15 cellular contexts compared by ENCODE assay signal in the genomic region with DNA sequence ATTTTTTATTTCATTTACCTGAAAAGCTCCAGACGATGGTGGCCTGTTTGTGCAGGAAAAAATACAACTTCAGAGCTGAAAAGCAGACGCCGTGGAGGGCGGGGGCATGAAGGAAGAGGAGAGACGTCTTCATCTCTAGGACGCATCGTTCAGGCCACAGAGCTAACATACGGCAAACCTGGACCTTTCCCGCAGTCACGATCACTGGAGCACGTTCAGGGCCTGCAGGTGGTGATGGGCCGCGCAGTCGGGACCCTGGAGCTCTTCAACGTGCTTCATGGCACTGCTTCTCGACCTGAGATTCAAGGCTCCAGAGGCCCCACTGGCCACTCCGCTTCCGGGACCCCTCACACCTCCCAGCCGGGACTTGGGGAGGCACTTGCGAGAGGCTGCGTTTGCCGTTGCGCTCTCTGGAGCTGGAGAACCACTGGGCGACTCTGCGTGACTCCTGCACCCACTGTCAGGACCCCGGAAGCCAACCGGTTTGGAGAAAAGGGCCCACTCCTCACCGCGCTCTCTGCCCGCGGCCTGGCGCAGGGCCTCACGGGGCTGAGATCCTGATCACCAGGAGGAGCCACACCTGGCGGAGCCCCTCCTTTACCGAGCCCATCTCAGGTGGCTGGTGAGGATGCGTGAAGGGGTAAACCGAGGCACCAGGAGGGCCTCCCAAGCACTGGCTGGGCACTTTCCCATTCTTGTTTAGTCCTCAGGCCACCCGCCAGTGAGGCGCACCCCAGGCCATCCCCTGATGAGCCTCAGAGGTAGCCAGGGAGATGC.
DNase-seq lines count a peak whose midpoint lies in the region; ATAC-seq, FAIRE-seq and TF ChIP-seq lines count a peak whose summit lies in the region.
"Had no signal": no experiment of that assay in that cellular context is flagged by ENCODE, and none has a peak within 500 bp of the region (broad histone marks: within the 10 kb centered on the region; RNA-seq: fewer than 3 reads in every experiment).

No MANE protein-coding gene starts in this region.

- peaks cover 77% of the 10 kb centered on the region for H3K4me1 ChIP-seq in HepG2 (ENCODE audit: insufficient read depth, low read length)

- H2AFZ ChIP-seq in HepG2 (ENCODE audit: low read length): no peak overlapping the region

- H3K79me2 ChIP-seq in HepG2 (ENCODE audit: insufficient read depth, low read length): no peaks in the 10 kb centered on the region

- ATAC-seq in HepG2: no peak
- no peak for ATAC-seq in activated CD8-positive, alpha-beta T cell treated with anti-CD3 and anti-CD28 coated beads for 36 hours
- ATAC-seq in GM21825 (IDR thresholded peaks at IDR 0.05; ENCODE audit: unreplicated experiment): no peak
- no peak for ATAC-seq in HG03520 (IDR thresholded peaks at IDR 0.05; ENCODE audit: unreplicated experiment)
- ATAC-seq: HCT116 had no signal

- H3K4me3 Mint-ChIP-seq in brain (no peak overlapping the region), nephron progenitor cell (no peak overlapping the region), progenitor cell of endocrine pancreas (ENCODE audit: low read depth) (no peak overlapping the region)
- no peak overlapping the region for H3K4me3 Mint-ChIP-seq in activated CD8-positive, alpha-beta T cell treated with anti-CD3 and anti-CD28 coated beads for 36 hours
- H3K4me3 Mint-ChIP-seq: CD4-positive, alpha-beta T cell had no signal

- BruUV-seq in HepG2 (replicated peaks; lab: Mats Ljungman, UMichigan): no TSS peak

- no peaks in the 10 kb centered on the region for H3K36me3 ChIP-seq in HepG2 (replicated peaks in 1 of 2; ENCODE audit: control insufficient read depth in 1 of 2, insufficient read depth in 2 of 2, low read length in 2 of 2)
- H3K36me3 ChIP-seq: BLaER1 treated with 17β-estradiol and CSF1 and Interleukin-3, amounts not matched to agents 10 nM and 100 nM had no signal

- WGBS in HepG2 (ENCODE audit: low lambda C conversion rate): 83% methylated on average over 31 of the region's 39 CpGs

- TF ChIP-seq EP300 in HepG2 (IDR thresholded peaks at IDR 0.05; ENCODE audit: low read depth in 2 of 2, low read length in 2 of 2) (no peak), HepG2 (CRISPR knock-in tag; IDR thresholded peaks at IDR 0.05; ENCODE audit: borderline replicate concordance) (no peak)

- H3K4me1 Mint-ChIP-seq in brain: peaks cover 72% of the 10 kb centered on the region
- H3K4me1 Mint-ChIP-seq in nephron progenitor cell: peaks cover 67% of the 10 kb centered on the region
- H3K4me1 Mint-ChIP-seq in progenitor cell of endocrine pancreas (ENCODE audit: low read depth): peaks cover 54% of the 10 kb centered on the region
- no peaks in the 10 kb centered on the region for H3K4me1 Mint-ChIP-seq in activated CD8-positive, alpha-beta T cell treated with anti-CD3 and anti-CD28 coated beads for 36 hours (ENCODE audit: low read depth)

- H3K27me3 Mint-ChIP-seq in brain (peaks cover 4% of the 10 kb centered on the region), nephron progenitor cell (ENCODE audit: low read depth, poor library complexity) (peaks cover 4% of the 10 kb centered on the region), progenitor cell of endocrine pancreas (no peaks in the 10 kb centered on the region)
- no peaks in the 10 kb centered on the region for H3K27me3 Mint-ChIP-seq in activated CD8-positive, alpha-beta T cell treated with anti-CD3 and anti-CD28 coated beads for 36 hours

- POLR2A ChIA-PET in HepG2 (lab: Yijun Ruan, JAX): interaction anchor here (2.1 kb wide), 1 partner anchor 21 kb away, joined by 9 read pairs; no protein-coding TSS in a partner anchor
- POLR2A ChIA-PET in activated CD8-positive, alpha-beta T cell treated with anti-CD3 and anti-CD28 coated beads for 36 hours (lab: Charles Lee): no interaction called here

- no peaks in the 10 kb centered on the region for H4K20me1 ChIP-seq in HepG2 (ENCODE audit: insufficient read depth, low read length)

- in situ Hi-C loops in HepG2 (cut with HindIII; ENCODE audit: extremely low pct_ligation_motif_present, low pct_unique_long_range_greater_than_20kb): no loop called here

- intact Hi-C loops in HepG2 (cut with micrococcal nuclease; ENCODE audit: unreplicated experiment): no loop called here
- intact Hi-C loops in activated CD8-positive, alpha-beta T cell treated with anti-CD3 and anti-CD28 coated beads for 36 hours (cut with micrococcal nuclease): no loop called here

- H3K27me3 ChIP-seq in HepG2 (ENCODE audit: control insufficient read depth in 1 of 2, insufficient read depth in 2 of 2, low read length in 2 of 2): no peaks in the 10 kb centered on the region
- H3K27me3 ChIP-seq: BLaER1 treated with 17β-estradiol and CSF1 and Interleukin-3, amounts not matched to agents 10 nM and 100 nM had no signal

- TF ChIP-seq CTCF in brain (conservative IDR thresholded peaks at IDR 0.05) (no peak), HepG2 (CRISPR knock-in tag; IDR thresholded peaks at IDR 0.05) (no peak), nephron progenitor cell (IDR thresholded peaks at IDR 0.05) (no peak), progenitor cell of endocrine pancreas (IDR thresholded peaks at IDR 0.05; ENCODE audit: unreplicated experiment) (no peak)
- TF ChIP-seq CTCF in activated CD8-positive, alpha-beta T cell treated with anti-CD3 and anti-CD28 coated beads for 36 hours (IDR thresholded peaks at IDR 0.05): no peak

- H3K36me3 Mint-ChIP-seq in brain (no peaks in the 10 kb centered on the region), nephron progenitor cell (ENCODE audit: low read depth) (no peaks in the 10 kb centered on the region), progenitor cell of endocrine pancreas (ENCODE audit: insufficient read depth) (no peaks in the 10 kb centered on the region)
- no peaks in the 10 kb centered on the region for H3K36me3 Mint-ChIP-seq in activated CD8-positive, alpha-beta T cell treated with anti-CD3 and anti-CD28 coated beads for 36 hours (ENCODE audit: low read depth)

- H3K9me3 Mint-ChIP-seq in brain (peaks cover 0 to 5% (median 0%) of the 10 kb centered on the region in 5 experiments), nephron progenitor cell (peaks cover 4% of the 10 kb centered on the region), progenitor cell of endocrine pancreas (ENCODE audit: low read depth) (no peaks in the 10 kb centered on the region)
- H3K9me3 Mint-ChIP-seq in activated CD8-positive, alpha-beta T cell treated with anti-CD3 and anti-CD28 coated beads for 36 hours: no peaks in the 10 kb centered on the region
- H3K9me3 Mint-ChIP-seq: CD4-positive, alpha-beta T cell had no signal

- no peak for FAIRE-seq in HepG2 (lab: Jason Lieb, UNC)

- peak overlapping the region; percentile 33; the same call in 1 of the 2 replicates for H3K9ac ChIP-seq in HepG2 (ENCODE audit: insufficient read depth, low read depth, low read length)

- no peak for TF ChIP-seq POLR2A in HepG2 (IDR thresholded peaks at IDR 0.05; ENCODE audit: insufficient read depth in 1 of 2, low read depth in 2 of 2, low read length in 2 of 2)

- H3K27ac ChIP-seq in HepG2 (ENCODE audit: extremely low read length, insufficient read depth, low read length): no peak overlapping the region
- H3K27ac ChIP-seq: BLaER1 treated with 17β-estradiol and CSF1 and Interleukin-3, amounts not matched to agents 10 nM and 100 nM; HL-60 had no signal

- peak overlapping the region; percentile 81 for H3K4me2 ChIP-seq in HepG2 (ENCODE audit: low read depth, low read length)

- H3K9me3 ChIP-seq in HepG2 (ENCODE audit: low read length): no peaks in the 10 kb centered on the region

- H3K4me3 ChIP-seq in HepG2 (replicated peaks in 1 of 3; ENCODE audit: insufficient read depth in 1 of 3, low read depth in 2 of 3, low read length in 3 of 3): peak overlapping the region in 1 of 3 experiments; percentile 38; a peak in 1 of 6 replicates
- H3K4me3 ChIP-seq: BLaER1 treated with 17β-estradiol and CSF1 and Interleukin-3, amounts not matched to agents 10 nM and 100 nM had no signal

- DNase-seq in HepG2 (ENCODE audit: low spot score) (no peak), nephron progenitor cell (no peak), progenitor cell of endocrine pancreas (ENCODE audit: low spot score, unreplicated experiment) (no peak), SKM-1 (lab: John Stamatoyannopoulos, UW; ENCODE audit: unreplicated experiment) (no peak)
- no peak for DNase-seq in activated CD8-positive, alpha-beta T cell treated with anti-CD3 and anti-CD28 coated beads for 36 hours
- DNase-seq: ACHN; Calu3; CD4-positive, alpha-beta T cell; DMS 273 treated with DMSO at 0.1 percent for 48 hours had no signal

- CTCF ChIA-PET in HepG2 (lab: Yijun Ruan, JAX; ENCODE audit: low intra/inter-chr PET ratio, low total read pairs): no interaction called here
- CTCF ChIA-PET in activated CD8-positive, alpha-beta T cell treated with anti-CD3 and anti-CD28 coated beads for 36 hours (lab: Charles Lee): no interaction called here

- no peak for TF ChIP-seq RAD21 in HepG2 (CRISPR knock-in tag; IDR thresholded peaks at IDR 0.05)

- H3K27ac Mint-ChIP-seq in brain (peak overlapping the region in 4 of 5 experiments; percentile 69 to 92 (median 78)), nephron progenitor cell (peak overlapping the region; percentile 16), progenitor cell of endocrine pancreas (peak overlapping the region; percentile 64)
- no peak overlapping the region for H3K27ac Mint-ChIP-seq in activated CD8-positive, alpha-beta T cell treated with anti-CD3 and anti-CD28 coated beads for 36 hours
- H3K27ac Mint-ChIP-seq: CD4-positive, alpha-beta T cell had no signal

TF ChIP-seq in HepG2, 621 proteins besides CTCF, POLR2A, EP300 and RAD21 (continues in another document):
- no peak for TF ChIP-seq TGIF2 (CRISPR knock-in tag; IDR thresholded peaks at IDR 0.05)
